In genomic region chr6:134802426-134803058, GRCh38 we compare ENCODE assay signal across 1 cellular context.
TF ChIP-seq lines count a peak whose summit lies in the region.

No MANE protein-coding gene starts in this region.

TF ChIP-seq in SK-N-SH treated with all-trans-retinoic acid at 6 μM for 48 hours, 23 proteins besides CTCF, POLR2A, EP300 and RAD21 (continued from another document):
- TF ChIP-seq, protein P1, sequence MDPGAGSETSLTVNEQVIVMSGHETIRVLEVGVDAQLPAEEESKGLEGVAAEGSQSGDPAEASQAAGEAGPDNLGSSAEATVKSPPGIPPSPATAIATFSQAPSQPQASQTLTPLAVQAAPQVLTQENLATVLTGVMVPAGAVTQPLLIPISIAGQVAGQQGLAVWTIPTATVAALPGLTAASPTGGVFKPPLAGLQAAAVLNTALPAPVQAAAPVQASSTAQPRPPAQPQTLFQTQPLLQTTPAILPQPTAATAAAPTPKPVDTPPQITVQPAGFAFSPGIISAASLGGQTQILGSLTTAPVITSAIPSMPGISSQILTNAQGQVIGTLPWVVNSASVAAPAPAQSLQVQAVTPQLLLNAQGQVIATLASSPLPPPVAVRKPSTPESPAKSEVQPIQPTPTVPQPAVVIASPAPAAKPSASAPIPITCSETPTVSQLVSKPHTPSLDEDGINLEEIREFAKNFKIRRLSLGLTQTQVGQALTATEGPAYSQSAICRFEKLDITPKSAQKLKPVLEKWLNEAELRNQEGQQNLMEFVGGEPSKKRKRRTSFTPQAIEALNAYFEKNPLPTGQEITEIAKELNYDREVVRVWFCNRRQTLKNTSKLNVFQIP (CRISPR knock-in tag; IDR thresholded peaks at IDR 0.05; ENCODE audit: borderline replicate concordance, low read depth), result no peak
- TF ChIP-seq TOX (CRISPR knock-in tag; IDR thresholded peaks at IDR 0.05; ENCODE audit: borderline replicate concordance) (no peak), ZNF8 (CRISPR knock-in tag; IDR thresholded peaks at IDR 0.05) (no peak), OSR1 (CRISPR knock-in tag; IDR thresholded peaks at IDR 0.05) (no peak), ESRRG (CRISPR knock-in tag; IDR thresholded peaks at IDR 0.05) (no peak)
- TF ChIP-seq, protein P2, sequence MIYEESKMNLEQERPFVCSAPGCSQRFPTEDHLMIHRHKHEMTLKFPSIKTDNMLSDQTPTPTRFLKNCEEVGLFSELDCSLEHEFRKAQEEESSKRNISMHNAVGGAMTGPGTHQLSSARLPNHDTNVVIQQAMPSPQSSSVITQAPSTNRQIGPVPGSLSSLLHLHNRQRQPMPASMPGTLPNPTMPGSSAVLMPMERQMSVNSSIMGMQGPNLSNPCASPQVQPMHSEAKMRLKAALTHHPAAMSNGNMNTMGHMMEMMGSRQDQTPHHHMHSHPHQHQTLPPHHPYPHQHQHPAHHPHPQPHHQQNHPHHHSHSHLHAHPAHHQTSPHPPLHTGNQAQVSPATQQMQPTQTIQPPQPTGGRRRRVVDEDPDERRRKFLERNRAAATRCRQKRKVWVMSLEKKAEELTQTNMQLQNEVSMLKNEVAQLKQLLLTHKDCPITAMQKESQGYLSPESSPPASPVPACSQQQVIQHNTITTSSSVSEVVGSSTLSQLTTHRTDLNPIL (CRISPR knock-in tag; IDR thresholded peaks at IDR 0.05; ENCODE audit: low read depth), result no peak
